8 cellular contexts compared by ENCODE assay signal in genomic region chr11:60906132-60906972, GRCh38. TPM values are rescaled to one million over a fixed set of nuclear protein-coding genes. Genes with fewer than 3 reads are reported as not detected.
A peak's percentile ranks its signal among the peaks of the same experiment; 100 is the strongest.
DNase-seq lines count a peak whose midpoint lies in the region; ATAC-seq and TF ChIP-seq lines count a peak whose summit lies in the region.

PRPF19 (minus strand) TSS chr11:60906585; CDS start chr11:60906382, 203 bp downstream.

- H4K20me1 ChIP-seq in SU-DHL-6 (ENCODE audit: low read depth, low read length): peaks cover 19% of the 10 kb centered on the region

- H3K27ac ChIP-seq in SU-DHL-6 (ENCODE audit: low read depth, low read length) (peak within 1 kb of the TSS; percentile 82), parathyroid adenoma (peak within 1 kb of the TSS; percentile 81), tibial nerve (peak within 1 kb of the TSS; percentile 70 to 95 (median 93))

- no peaks in the 10 kb centered on the region for H3K27me3 Mint-ChIP-seq in activated naive CD8-positive, alpha-beta T cell treated with anti-CD3 and anti-CD28 coated beads, Interleukin-2, amount 10 ng/mL, durations not matched to agents 7 days and 5 days

- peaks cover 12% of the 10 kb centered on the region for H3K4me1 ChIP-seq in parathyroid adenoma
- peaks cover 6 to 39% (median 20%) of the 10 kb centered on the region in 4 donors for H3K4me1 ChIP-seq in tibial nerve

- H3K9me3 ChIP-seq in SU-DHL-6 (ENCODE audit: insufficient read depth, low read length): no peaks in the 10 kb centered on the region
- H3K9me3 ChIP-seq in parathyroid adenoma (ENCODE audit: control insufficient read depth, low read length): no peaks in the 10 kb centered on the region
- no peaks in the 10 kb centered on the region for H3K9me3 ChIP-seq in tibial nerve

- no peaks in the 10 kb centered on the region for H3K36me3 Mint-ChIP-seq in activated naive CD8-positive, alpha-beta T cell treated with anti-CD3 and anti-CD28 coated beads, Interleukin-2, amount 10 ng/mL, durations not matched to agents 7 days and 5 days

- no peaks in the 10 kb centered on the region for H3K9me3 Mint-ChIP-seq in activated naive CD8-positive, alpha-beta T cell treated with anti-CD3 and anti-CD28 coated beads, Interleukin-2, amount 10 ng/mL, durations not matched to agents 7 days and 5 days

- POLR2A ChIA-PET in activated naive CD8-positive, alpha-beta T cell treated with anti-CD3 and anti-CD28 coated beads, Interleukin-2, amount 10 ng/mL, durations not matched to agents 7 days and 5 days (lab: Charles Lee): interaction anchor here (0.6 to 1.8 kb wide), 6 partner anchors 8 to 207 kb away, joined by 3 to 20 read pairs (median 4); partner anchors contain the start of gene TMEM109

- intact Hi-C loops in Right ventricle myocardium inferior (cut with DNase I): no loop called here

- no peaks in the 10 kb centered on the region for H3F3A ChIP-seq in SU-DHL-6 (ENCODE audit: insufficient read depth)

- peak; percentile 92 to 94 for TF ChIP-seq EP300 in tibial nerve (IDR thresholded peaks at IDR 0.05)

- H3K27me3 ChIP-seq in SU-DHL-6 (ENCODE audit: low read length) (no peaks in the 10 kb centered on the region), parathyroid adenoma (ENCODE audit: control insufficient read depth, insufficient read depth, low read length) (no peaks in the 10 kb centered on the region), tibial nerve (no peaks in the 10 kb centered on the region)

- H3K36me3 ChIP-seq in SU-DHL-6 (ENCODE audit: low read length) (0 out of 2 replicates have a peak, but pooled peaks cover 11% of the 10 kb centered on the region), parathyroid adenoma (ENCODE audit: control insufficient read depth, insufficient read depth, low read length) (no peaks in the 10 kb centered on the region), tibial nerve (peaks cover 0 to 27% (median 8%) of the 10 kb centered on the region in 3 donors)

- peak; percentile 74 for ATAC-seq in HG02678 (IDR thresholded peaks at IDR 0.05; ENCODE audit: unreplicated experiment)
- ATAC-seq in activated naive CD8-positive, alpha-beta T cell treated with anti-CD3 and anti-CD28 coated beads, Interleukin-2, amount 10 ng/mL, durations not matched to agents 7 days and 5 days (ENCODE audit: low read depth): peak; percentile 93
- ATAC-seq in Right ventricle myocardium inferior: peak; percentile 98

- H3K4me2 ChIP-seq in SU-DHL-6 (ENCODE audit: low read depth, low read length, poor library complexity, severe bottlenecking): peak within 1 kb of the TSS; percentile 84
- H3K4me2 ChIP-seq in parathyroid adenoma (ENCODE audit: low read length): peak within 1 kb of the TSS; percentile 84

- H3K9ac ChIP-seq in SU-DHL-6 (ENCODE audit: low read length) (peak within 1 kb of the TSS; percentile 98), parathyroid adenoma (peak within 1 kb of the TSS; percentile 61)

- H3K79me2 ChIP-seq in SU-DHL-6 (ENCODE audit: insufficient read depth, low read length): peaks cover 35% of the 10 kb centered on the region
- peaks cover 24% of the 10 kb centered on the region for H3K79me2 ChIP-seq in parathyroid adenoma

- TF ChIP-seq POLR2A in tibial nerve (IDR thresholded peaks at IDR 0.05): peak; percentile 47 to 78

- H3K4me3 ChIP-seq in SU-DHL-6 (ENCODE audit: insufficient read depth, low read length, poor library complexity, severe bottlenecking): peak within 1 kb of the TSS; percentile 89
- H3K4me3 ChIP-seq in parathyroid adenoma (ENCODE audit: low read depth, low read length): peak within 1 kb of the TSS; percentile 83
- H3K4me3 ChIP-seq in tibial nerve: peak within 1 kb of the TSS; percentile 82 to 94 (median 90)

- H3K4me1 Mint-ChIP-seq in activated naive CD8-positive, alpha-beta T cell treated with anti-CD3 and anti-CD28 coated beads, Interleukin-2, amount 10 ng/mL, durations not matched to agents 7 days and 5 days: peaks cover 38% of the 10 kb centered on the region

- peak within 1 kb of the TSS; percentile 81 for H3K4me3 Mint-ChIP-seq in activated naive CD8-positive, alpha-beta T cell treated with anti-CD3 and anti-CD28 coated beads, Interleukin-2, amount 10 ng/mL, durations not matched to agents 7 days and 5 days

- H3K27ac Mint-ChIP-seq in activated naive CD8-positive, alpha-beta T cell treated with anti-CD3 and anti-CD28 coated beads, Interleukin-2, amount 10 ng/mL, durations not matched to agents 7 days and 5 days: peak within 1 kb of the TSS; percentile 91

- TF ChIP-seq CTCF in GM10266 (IDR thresholded peaks at IDR 0.05; ENCODE audit: control insufficient read depth, insufficient read depth, low read depth, missing control alignments) (no peak), SU-DHL-6 (IDR thresholded peaks at IDR 0.05; ENCODE audit: insufficient read depth, low read length, poor library complexity, severe bottlenecking) (no peak), parathyroid adenoma (IDR thresholded peaks at IDR 0.05) (no peak), tibial nerve (IDR thresholded peaks at IDR 0.05) (no peak)

- H2AFZ ChIP-seq in SU-DHL-6 (ENCODE audit: low read depth, low read length, severe bottlenecking) (peak within 1 kb of the TSS; percentile 53), parathyroid adenoma (peak within 1 kb of the TSS; percentile 79)

- WGBS in tibial nerve, 2 donors: 0% methylated on average over 25 to 75 of the region's 75 CpGs

- peak; percentile 98 for DNase-seq in GM10266 (ENCODE audit: extremely low spot score)
- DNase-seq in NCI-H128 (lab: John Stamatoyannopoulos, UW; ENCODE audit: unreplicated experiment): peak; percentile 98
- peak; percentile 98 for DNase-seq in activated naive CD8-positive, alpha-beta T cell treated with anti-CD3 and anti-CD28 coated beads, Interleukin-2, amount 10 ng/mL, durations not matched to agents 7 days and 5 days
- DNase-seq in Right ventricle myocardium inferior (ENCODE audit: missing footprints): peak; percentile 97
- peak; percentile 95 to 99 for DNase-seq in tibial nerve (ENCODE audit: low spot score in 2 of 2)

- H3K9me2 ChIP-seq in SU-DHL-6 (replicated peaks; ENCODE audit: insufficient read depth, low read length): no peaks in the 10 kb centered on the region

RNA-seq across cellular contexts. Expression of gene PRPF19, which starts in this region (rescaled TPM):
- total RNA-seq in activated naive CD8-positive, alpha-beta T cell treated with anti-CD3 and anti-CD28 coated beads, Interleukin-2, amount 10 ng/mL, durations not matched to agents 7 days and 5 days: 100 to 1,000 TPM in 1 of 2 experiments, 10 to 100 TPM in 1; 97.7 to 103 TPM
- 41.1 TPM for total RNA-seq in Right ventricle myocardium inferior
- 10 to 100 TPM; 49.6 to 92.0 (median 55.5) TPM for total RNA-seq in tibial nerve

Comparison
In these comparisons a context has a peak if more than half of its experiments do, and no peak if none do; other contexts are left out.
1. Peak in every context shown above with its lines: DNase-seq, ATAC-seq, H3K4me3 ChIP-seq and H3K27ac ChIP-seq.